In the genomic region with DNA sequence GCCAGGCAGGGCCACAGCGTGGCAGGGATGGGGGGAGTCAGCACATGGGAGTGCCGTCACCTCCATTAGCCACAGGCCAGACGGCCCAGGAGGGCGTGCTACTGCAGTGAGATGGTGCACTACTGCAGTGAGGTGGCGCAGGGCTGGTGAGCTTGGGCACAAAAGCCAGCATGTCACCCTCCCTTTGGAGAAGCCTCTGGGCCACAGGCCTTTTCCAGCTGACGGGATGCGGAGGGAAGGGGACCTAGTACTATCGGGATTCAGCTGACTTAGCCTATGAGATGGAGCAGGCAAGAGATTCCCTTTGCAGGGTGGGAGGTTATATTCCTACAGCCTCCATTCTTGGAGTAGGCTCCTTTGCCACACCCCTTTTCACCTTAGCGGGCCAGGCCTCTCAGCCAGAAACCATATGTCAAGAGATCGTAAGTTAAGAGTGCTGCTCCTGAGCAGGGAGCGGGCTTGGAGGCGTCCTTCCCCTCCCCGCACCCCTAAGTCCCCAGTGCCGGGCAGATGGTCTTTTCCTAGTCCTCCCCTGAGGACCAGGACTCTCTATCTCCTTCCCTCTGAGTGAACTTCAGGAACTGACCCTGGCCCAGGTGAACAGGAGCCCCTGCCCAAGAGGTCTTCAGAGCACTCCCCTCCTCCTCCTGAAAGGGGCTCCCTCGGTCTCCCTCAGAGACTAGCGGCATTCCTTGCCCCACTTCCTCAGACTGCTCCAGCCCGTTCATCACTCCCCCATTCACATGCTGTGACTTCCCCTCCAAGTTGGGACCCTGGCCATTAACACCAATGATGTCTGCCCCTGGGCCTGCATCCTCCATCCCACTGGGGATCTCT, we compare ENCODE assay signal across 2 cellular contexts.
A peak's percentile ranks its signal among the peaks of the same experiment; 100 is the strongest.
TF ChIP-seq lines count a peak whose summit lies in the region.

No MANE protein-coding gene starts in this region.

TF ChIP-seq in GM23338, 12 proteins besides CTCF, POLR2A, EP300 and RAD21:
- no peak for TF ChIP-seq EZH2phosphoT487 (IDR thresholded peaks at IDR 0.05; ENCODE audit: unreplicated experiment)
- TF ChIP-seq EZH2 (IDR thresholded peaks at IDR 0.05; ENCODE audit: low read depth, unreplicated experiment), result no peak
- TF ChIP-seq POLR2AphosphoS5 (IDR thresholded peaks at IDR 0.05; ENCODE audit: low read depth), result peak; percentile 41

TF ChIP-seq in SK-N-SH, 30 proteins besides CTCF, POLR2A, EP300 and RAD21:
- TF ChIP-seq, protein P1, sequence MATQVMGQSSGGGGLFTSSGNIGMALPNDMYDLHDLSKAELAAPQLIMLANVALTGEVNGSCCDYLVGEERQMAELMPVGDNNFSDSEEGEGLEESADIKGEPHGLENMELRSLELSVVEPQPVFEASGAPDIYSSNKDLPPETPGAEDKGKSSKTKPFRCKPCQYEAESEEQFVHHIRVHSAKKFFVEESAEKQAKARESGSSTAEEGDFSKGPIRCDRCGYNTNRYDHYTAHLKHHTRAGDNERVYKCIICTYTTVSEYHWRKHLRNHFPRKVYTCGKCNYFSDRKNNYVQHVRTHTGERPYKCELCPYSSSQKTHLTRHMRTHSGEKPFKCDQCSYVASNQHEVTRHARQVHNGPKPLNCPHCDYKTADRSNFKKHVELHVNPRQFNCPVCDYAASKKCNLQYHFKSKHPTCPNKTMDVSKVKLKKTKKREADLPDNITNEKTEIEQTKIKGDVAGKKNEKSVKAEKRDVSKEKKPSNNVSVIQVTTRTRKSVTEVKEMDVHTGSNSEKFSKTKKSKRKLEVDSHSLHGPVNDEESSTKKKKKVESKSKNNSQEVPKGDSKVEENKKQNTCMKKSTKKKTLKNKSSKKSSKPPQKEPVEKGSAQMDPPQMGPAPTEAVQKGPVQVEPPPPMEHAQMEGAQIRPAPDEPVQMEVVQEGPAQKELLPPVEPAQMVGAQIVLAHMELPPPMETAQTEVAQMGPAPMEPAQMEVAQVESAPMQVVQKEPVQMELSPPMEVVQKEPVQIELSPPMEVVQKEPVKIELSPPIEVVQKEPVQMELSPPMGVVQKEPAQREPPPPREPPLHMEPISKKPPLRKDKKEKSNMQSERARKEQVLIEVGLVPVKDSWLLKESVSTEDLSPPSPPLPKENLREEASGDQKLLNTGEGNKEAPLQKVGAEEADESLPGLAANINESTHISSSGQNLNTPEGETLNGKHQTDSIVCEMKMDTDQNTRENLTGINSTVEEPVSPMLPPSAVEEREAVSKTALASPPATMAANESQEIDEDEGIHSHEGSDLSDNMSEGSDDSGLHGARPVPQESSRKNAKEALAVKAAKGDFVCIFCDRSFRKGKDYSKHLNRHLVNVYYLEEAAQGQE (IDR thresholded peaks at IDR 0.05; ENCODE audit: low read depth, low read length), result no peak
- TF ChIP-seq MXI1 (IDR thresholded peaks at IDR 0.05; ENCODE audit: low read depth, low read length) (peak; percentile 53; the same call in 1 of the 2 replicates), GATA2 (CRISPR knock-in tag; IDR thresholded peaks at IDR 0.05) (no peak), USF1 (IDR thresholded peaks at IDR 0.05; ENCODE audit: borderline replicate concordance, low read depth) (no peak)
